In genomic region chr9:21323091-21323490, GRCh38 we compare ENCODE assay signal across 21 cellular contexts. TPM values are rescaled to one million over a fixed set of nuclear protein-coding genes. Genes with fewer than 3 reads are reported as not detected.
"Had no signal": no experiment of that assay in that cellular context is flagged by ENCODE, and none has a peak within 500 bp of the region (broad histone marks: within the 10 kb centered on the region; RNA-seq: fewer than 3 reads in every experiment).

No MANE protein-coding gene starts in this region.

- H3K9me3 Mint-ChIP-seq: activated CD4-positive, alpha-beta T cell treated with anti-CD3 and anti-CD28 coated beads, Interleukin-2, amount 10 ng/mL, durations not matched to agents 7 days and 5 days; activated T-cell treated with anti-CD3 and anti-CD28 coated beads, Interleukin-2, amount 50 U/mL, for 24 hours; natural killer cell; stimulated activated effector memory CD8-positive, alpha-beta T cell treated with anti-CD3 and anti-CD28 coated beads, Interleukin-12 subunit alpha, Interleukin-12 subunit beta, amount 100 ng/mL, for 72 hours had no signal

- H3K36me3 Mint-ChIP-seq: natural killer cell had no signal

- H3K9me3 ChIP-seq: body of pancreas, mucosa of descending colon, transverse colon had no signal

- DNase-seq: activated CD4-positive, alpha-beta T cell treated with anti-CD3 and anti-CD28 coated beads, Interleukin-2, amount 10 ng/mL, durations not matched to agents 7 days and 5 days; activated CD4-positive, CD25-positive, alpha-beta regulatory T cell; activated gamma-delta T cell treated with Interleukin-2 at 50 U/mL for 16 hours; activated T-cell treated with anti-CD3 and anti-CD28 coated beads, Interleukin-2, amount 50 U/mL, for 24 hours; body of pancreas; central memory CD4-positive, alpha-beta T cell; effector CD4-positive, alpha-beta T cell; foreskin melanocyte; head of caudate nucleus; left colon; mammary epithelial cell; mucosa of descending colon; natural killer cell; occipital lobe; right cardiac atrium; small intestine; transverse colon had no signal

- H3K27ac Mint-ChIP-seq: activated CD4-positive, alpha-beta T cell treated with anti-CD3 and anti-CD28 coated beads, Interleukin-2, amount 10 ng/mL, durations not matched to agents 7 days and 5 days; progenitor cell of endocrine pancreas; stimulated activated effector memory CD8-positive, alpha-beta T cell treated with anti-CD3 and anti-CD28 coated beads, Interleukin-12 subunit alpha, Interleukin-12 subunit beta, amount 100 ng/mL, for 72 hours had no signal

- H3K4me3 ChIP-seq: body of pancreas, coronary artery, mucosa of descending colon, transverse colon had no signal

- H3K27me3 Mint-ChIP-seq: activated CD4-positive, alpha-beta T cell treated with anti-CD3 and anti-CD28 coated beads, Interleukin-2, amount 10 ng/mL, durations not matched to agents 7 days and 5 days; activated T-cell treated with anti-CD3 and anti-CD28 coated beads, Interleukin-2, amount 50 U/mL, for 24 hours; progenitor cell of endocrine pancreas had no signal

- H3K27me3 ChIP-seq: body of pancreas, transverse colon had no signal

- H3K4me3 Mint-ChIP-seq: activated CD4-positive, alpha-beta T cell treated with anti-CD3 and anti-CD28 coated beads, Interleukin-2, amount 10 ng/mL, durations not matched to agents 7 days and 5 days; activated T-cell treated with anti-CD3 and anti-CD28 coated beads, Interleukin-2, amount 50 U/mL, for 24 hours; natural killer cell; stimulated activated effector memory CD8-positive, alpha-beta T cell treated with anti-CD3 and anti-CD28 coated beads, Interleukin-12 subunit alpha, Interleukin-12 subunit beta, amount 100 ng/mL, for 72 hours had no signal

- H3K27ac ChIP-seq: body of pancreas, coronary artery, transverse colon had no signal

RNA-seq across cellular contexts. Expression of gene IFNA5, which starts 18.0 kb away (rescaled TPM):
- total RNA-seq: activated CD4-positive, alpha-beta T cell treated with anti-CD3 and anti-CD28 coated beads, Interleukin-2, amount 10 ng/mL, durations not matched to agents 7 days and 5 days; body of pancreas; left colon; mammary epithelial cell; natural killer cell; occipital lobe; progenitor cell of endocrine pancreas; right cardiac atrium; T-helper 1 cell treated with Interleukin-12 subunit alpha and Interleukin-12 subunit beta and Interleukin-4 antibody, amounts not matched to agents 30 ng/mL and 1 ng/mL, for 36 hours; transverse colon had no signal

RNA-seq across cellular contexts. Expression of gene IFNA6, which starts 27.6 kb away (rescaled TPM):
- total RNA-seq: activated CD4-positive, alpha-beta T cell treated with anti-CD3 and anti-CD28 coated beads, Interleukin-2, amount 10 ng/mL, durations not matched to agents 7 days and 5 days; body of pancreas; left colon; mammary epithelial cell; mucosa of descending colon; natural killer cell; occipital lobe; progenitor cell of endocrine pancreas; right cardiac atrium; T-helper 1 cell treated with Interleukin-12 subunit alpha and Interleukin-12 subunit beta and Interleukin-4 antibody, amounts not matched to agents 30 ng/mL and 1 ng/mL, for 36 hours; transverse colon had no signal

RNA-seq across cellular contexts. Expression of gene IFNA13, which starts 44.8 kb away (rescaled TPM):
- total RNA-seq: activated CD4-positive, alpha-beta T cell treated with anti-CD3 and anti-CD28 coated beads, Interleukin-2, amount 10 ng/mL, durations not matched to agents 7 days and 5 days; body of pancreas; left colon; mammary epithelial cell; mucosa of descending colon; natural killer cell; occipital lobe; progenitor cell of endocrine pancreas; right cardiac atrium; T-helper 1 cell treated with Interleukin-12 subunit alpha and Interleukin-12 subunit beta and Interleukin-4 antibody, amounts not matched to agents 30 ng/mL and 1 ng/mL, for 36 hours; transverse colon had no signal
